8 cellular contexts compared by ENCODE assay signal in the genomic region with DNA sequence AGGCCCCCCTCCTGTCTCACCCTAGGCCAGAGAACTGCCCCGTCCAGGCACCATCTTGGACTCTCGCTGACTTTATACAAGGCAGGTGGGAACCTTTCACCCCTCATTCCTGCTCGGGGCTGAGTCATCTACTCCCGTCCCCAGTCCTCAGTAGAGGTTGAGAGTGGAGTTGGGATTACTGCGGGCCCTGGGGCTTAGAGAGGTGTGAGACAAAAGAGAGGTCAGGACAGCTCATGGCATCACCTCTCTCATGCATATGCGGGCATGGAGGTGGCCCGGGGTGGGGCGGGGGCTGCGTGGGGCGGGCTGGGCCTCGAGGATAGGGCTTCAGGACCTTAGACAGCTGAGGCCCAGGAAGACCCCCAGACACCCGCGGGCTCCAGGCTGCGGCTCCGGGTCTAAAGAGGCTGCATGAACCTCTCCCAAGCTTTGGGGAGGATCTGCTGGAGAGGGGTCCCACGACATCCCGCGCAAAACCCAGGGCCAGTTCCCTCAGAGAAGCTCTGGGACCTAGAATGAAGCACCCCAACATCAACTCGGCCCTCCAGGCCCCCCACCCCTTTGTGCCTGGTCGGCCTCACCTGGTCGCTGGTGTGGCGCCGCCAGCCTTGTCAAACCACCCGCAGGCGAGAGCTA. TPM values are rescaled to one million over a fixed set of nuclear protein-coding genes. Genes with fewer than 3 reads are reported as not detected.
DNase-seq lines count a peak whose midpoint lies in the region; ATAC-seq and TF ChIP-seq lines count a peak whose summit lies in the region.

No MANE protein-coding gene starts in this region.

- H3K36me3 Mint-ChIP-seq in activated T-cell treated with anti-CD3 and anti-CD28 coated beads, Interleukin-2, amount 50 U/mL, for 24 hours (ENCODE audit: low read depth), result peaks cover 8% of the 10 kb centered on the region

- H3K27ac Mint-ChIP-seq in activated T-cell treated with anti-CD3 and anti-CD28 coated beads, Interleukin-2, amount 50 U/mL, for 24 hours, result peak overlapping the region; percentile 90

- no peaks in the 10 kb centered on the region for H3K9me3 ChIP-seq in adipocyte (ENCODE audit: control insufficient read depth, low read length)
- no peaks in the 10 kb centered on the region for H3K9me3 ChIP-seq in left lung
- H3K9me3 ChIP-seq in thymus (ENCODE audit: control insufficient read depth), result no peaks in the 10 kb centered on the region

- H3K27me3 ChIP-seq in adipocyte (replicated peaks; ENCODE audit: control insufficient read depth, insufficient read depth, low read length) (no peaks in the 10 kb centered on the region), left lung (peaks cover 4 to 21% of the 10 kb centered on the region in 2 donors), thymus (ENCODE audit: control insufficient read depth, insufficient read depth) (peaks cover 8% of the 10 kb centered on the region)

- 15% methylated on average over 25 of the region's 25 CpGs for WGBS in thymus

- H3K4me3 Mint-ChIP-seq in activated T-cell treated with anti-CD3 and anti-CD28 coated beads, Interleukin-2, amount 50 U/mL, for 24 hours, result peak overlapping the region; percentile 77

- H3K36me3 ChIP-seq in adipocyte (ENCODE audit: control insufficient read depth, insufficient read depth, low read length, severe bottlenecking) (peaks cover 9% of the 10 kb centered on the region), left lung (peaks cover 0 to 13% of the 10 kb centered on the region in 2 donors), thymus (ENCODE audit: control insufficient read depth, insufficient read depth) (peaks cover 3% of the 10 kb centered on the region)

- peak overlapping the region; percentile 84 for H3K4me3 ChIP-seq in adipocyte (ENCODE audit: low read length)
- H3K4me3 ChIP-seq in left lung, result peak overlapping the region; percentile 60 to 65
- H3K4me3 ChIP-seq in thymus (ENCODE audit: low read length), result peak overlapping the region; percentile 55

- no peaks in the 10 kb centered on the region for H3K9me3 Mint-ChIP-seq in activated T-cell treated with anti-CD3 and anti-CD28 coated beads, Interleukin-2, amount 50 U/mL, for 24 hours

- peaks cover 8% of the 10 kb centered on the region for H3K27me3 Mint-ChIP-seq in activated T-cell treated with anti-CD3 and anti-CD28 coated beads, Interleukin-2, amount 50 U/mL, for 24 hours

- TF ChIP-seq CTCF in left lung (IDR thresholded peaks at IDR 0.05), result no peak

- DNase-seq in activated T-cell treated with anti-CD3 and anti-CD28 coated beads, Interleukin-2, amount 50 U/mL, for 24 hours, result no peak
- DNase-seq in activated T-cell treated with anti-CD3 and anti-CD28 coated beads for 4 hours, result no peak
- DNase-seq in adipocyte (ENCODE audit: low read depth), result no peak
- no peak for DNase-seq in left lung

- H3K4me1 ChIP-seq in adipocyte (ENCODE audit: control insufficient read depth, insufficient read depth, low read length) (peaks cover 22% of the 10 kb centered on the region), left lung (peaks cover 6 to 25% of the 10 kb centered on the region in 2 donors), thymus (ENCODE audit: control insufficient read depth, insufficient read depth, low read length) (peaks cover 8% of the 10 kb centered on the region)

- ATAC-seq in left lung (no peak), HG03280 (IDR thresholded peaks at IDR 0.05; ENCODE audit: unreplicated experiment) (no peak), GM21717 (IDR thresholded peaks at IDR 0.05; ENCODE audit: unreplicated experiment) (no peak), GM18867 (IDR thresholded peaks at IDR 0.05; ENCODE audit: unreplicated experiment) (no peak)

- peak overlapping the region; percentile 87 for H3K9ac ChIP-seq in adipocyte (ENCODE audit: low read length)

- intact Hi-C loops in left lung (cut with DNase I), result no loop called here

- H3K4me1 Mint-ChIP-seq in activated T-cell treated with anti-CD3 and anti-CD28 coated beads, Interleukin-2, amount 50 U/mL, for 24 hours (ENCODE audit: low read depth), result peaks cover 28% of the 10 kb centered on the region

- H3K27ac ChIP-seq in left lung, result peak overlapping the region in 1 of 2 donors; percentile 93
- H3K27ac ChIP-seq in thymus (ENCODE audit: low read depth), result no peak overlapping the region

RNA-seq across cellular contexts. Expression of a gene that starts 0.3 kb away (rescaled TPM):
- total RNA-seq in left lung, result under 1 TPM; 0.58 to 0.96 TPM
- polyA plus RNA-seq in thymus, result 1.4 TPM

RNA-seq across cellular contexts. Expression of a gene that starts 0.4 kb away (rescaled TPM):
- total RNA-seq in left lung, result 10 to 100 TPM; 67.2 to 79.0 TPM
- polyA plus RNA-seq in thymus, result 16.3 TPM

RNA-seq across cellular contexts. Expression of a gene that starts 31.0 kb away (rescaled TPM):
- total RNA-seq in left lung, result 10 to 100 TPM; 47.6 to 48.6 TPM
- polyA plus RNA-seq in thymus, result 44.7 TPM

RNA-seq across cellular contexts. Expression of a gene that starts 31.2 kb away (rescaled TPM):
- total RNA-seq in left lung, result 10 to 100 TPM in 1 of 2 donors, 1 to 10 TPM in 1; 7.1 to 12.0 TPM
- polyA plus RNA-seq in thymus, result 2.3 TPM

RNA-seq across cellular contexts. Expression of a gene that starts 43.3 kb away (rescaled TPM):
- total RNA-seq in left lung, result 1 to 10 TPM; 3.4 to 6.6 TPM
- 5.9 TPM for polyA plus RNA-seq in thymus
